Comparison of ENCODE assay signal across 22 cellular contexts in genomic region chr20:52361650-52362049, GRCh38.
"Had no signal": no experiment of that assay in that cellular context is flagged by ENCODE, and none has a peak within 500 bp of the region (broad histone marks: within the 10 kb centered on the region; RNA-seq: fewer than 3 reads in every experiment).

No MANE protein-coding gene starts in this region.

- H3K9me3 ChIP-seq: left lung, lower lobe of right lung, pancreas, prostate gland, sigmoid colon, tibial nerve, vagina had no signal

- H3K36me3 ChIP-seq: left lung, lower lobe of right lung, pancreas, prostate gland, sigmoid colon, spleen, tibial nerve, vagina had no signal

- H3K4me3 ChIP-seq: left lung, lower lobe of right lung, pancreas, prostate gland, sigmoid colon, spleen, tibial nerve, vagina had no signal

- H3K4me1 ChIP-seq: left lung, lower lobe of right lung, pancreas, prostate gland, sigmoid colon, spleen, tibial nerve, vagina had no signal

- H3K27ac ChIP-seq: left lung, lower lobe of right lung, pancreas, prostate gland, sigmoid colon, spleen, tibial nerve, vagina had no signal

- DNase-seq: hippocampal formation; kidney glomerular epithelial cell; left cardiac atrium; left lung; lower lobe of right lung; mammary epithelial cell; mesenchymal stem cell; naive thymus-derived CD8-positive, alpha-beta T cell; nucleus accumbens; pancreas; posterior cingulate gyrus; retina; right cardiac atrium; sigmoid colon; small intestine; spleen; stimulated activated CD4-positive, alpha-beta T cell treated with anti-CD3 and anti-CD28 coated beads, Interleukin-4, amount 100 ng/mL, for 24 hours; stimulated activated naive CD4-positive, alpha-beta T cell; substantia nigra had no signal

- H3K27me3 ChIP-seq: pancreas, sigmoid colon, tibial nerve, vagina had no signal
